Comparison of ENCODE assay signal across 30 cellular contexts in genomic region chr10:127699311-127699710, GRCh38. TPM values are rescaled to one million over a fixed set of nuclear protein-coding genes. Genes with fewer than 3 reads are reported as not detected.
"Had no signal": no experiment of that assay in that cellular context is flagged by ENCODE, and none has a peak within 500 bp of the region (broad histone marks: within the 10 kb centered on the region; RNA-seq: fewer than 3 reads in every experiment).

No MANE protein-coding gene starts in this region.

- H3K27ac Mint-ChIP-seq: stimulated activated effector memory CD8-positive, alpha-beta T cell treated with anti-CD3 and anti-CD28 coated beads, Interleukin-12 subunit alpha, Interleukin-12 subunit beta, amount 100 ng/mL, for 72 hours; stimulated activated memory B cell treated with anti-CD40 and anti-IgM and Interleukin-4, amounts not matched to agents 10 μg/mL and 1 μg/mL and 100 μg/mL, for 72 hours; stimulated activated naive B cell treated with anti-CD40 and anti-IgM and Interleukin-4, amounts not matched to agents 10 μg/mL and 1 μg/mL and 100 μg/mL, for 72 hours; stimulated activated naive CD8-positive, alpha-beta T cell treated with anti-CD3 and anti-CD28 coated beads, Interleukin-15, amount 100 ng/mL, for 72 hours; stimulated activated naive CD8-positive, alpha-beta T cell treated with anti-CD3 and anti-CD28 coated beads, Interleukin-15, Interleukin-2, amounts not matched to agents 100 ng/mL and 50 ng/mL, for 24 hours; type B pancreatic cell had no signal

- H3K36me3 ChIP-seq: stomach, suprapubic skin, thoracic aorta, thyroid gland, tibial artery, tibial nerve, transverse colon, upper lobe of left lung, upper lobe of right lung, uterus, vagina had no signal

- H3K27me3 Mint-ChIP-seq: stimulated activated naive CD8-positive, alpha-beta T cell treated with anti-CD3 and anti-CD28 coated beads, Interleukin-15, amount 100 ng/mL, for 72 hours had no signal

- H3K9me3 ChIP-seq: suprapubic skin, testis, thoracic aorta, thyroid gland, tibial artery, transverse colon, upper lobe of left lung, upper lobe of right lung, uterus, vagina had no signal

- H3K27me3 ChIP-seq: testis, thyroid gland, tibial nerve, upper lobe of left lung, uterus, vagina had no signal

- H3K27ac ChIP-seq: stomach, suprapubic skin, testis, thoracic aorta, thyroid gland, tibial artery, tibial nerve, transverse colon, upper lobe of left lung, upper lobe of right lung, uterus, vagina had no signal

- H3K4me1 Mint-ChIP-seq: stimulated activated effector memory CD8-positive, alpha-beta T cell treated with anti-CD3 and anti-CD28 coated beads, Interleukin-12 subunit alpha, Interleukin-12 subunit beta, amount 100 ng/mL, for 72 hours; stimulated activated memory B cell treated with anti-CD40 and anti-IgM and Interleukin-4, amounts not matched to agents 10 μg/mL and 1 μg/mL and 100 μg/mL, for 72 hours; stimulated activated naive B cell treated with anti-CD40 and anti-IgM and Interleukin-4, amounts not matched to agents 10 μg/mL and 1 μg/mL and 100 μg/mL, for 72 hours; stimulated activated naive CD8-positive, alpha-beta T cell treated with anti-CD3 and anti-CD28 coated beads, Interleukin-15, amount 100 ng/mL, for 72 hours had no signal

- H3K4me3 ChIP-seq: stomach, suprapubic skin, testis, thoracic aorta, thyroid gland, tibial artery, tibial nerve, transverse colon, upper lobe of left lung, upper lobe of right lung, uterus, vagina had no signal

- H3K4me3 Mint-ChIP-seq: stimulated activated effector memory CD8-positive, alpha-beta T cell treated with anti-CD3 and anti-CD28 coated beads, Interleukin-12 subunit alpha, Interleukin-12 subunit beta, amount 100 ng/mL, for 72 hours; stimulated activated memory B cell treated with anti-CD40 and anti-IgM and Interleukin-4, amounts not matched to agents 10 μg/mL and 1 μg/mL and 100 μg/mL, for 72 hours; stimulated activated naive B cell treated with anti-CD40 and anti-IgM and Interleukin-4, amounts not matched to agents 10 μg/mL and 1 μg/mL and 100 μg/mL, for 72 hours; stimulated activated naive CD8-positive, alpha-beta T cell treated with anti-CD3 and anti-CD28 coated beads, Interleukin-15, amount 100 ng/mL, for 72 hours; stimulated activated naive CD8-positive, alpha-beta T cell treated with anti-CD3 and anti-CD28 coated beads, Interleukin-15, Interleukin-2, amounts not matched to agents 100 ng/mL and 50 ng/mL, for 24 hours; type B pancreatic cell had no signal

- H3K9me3 Mint-ChIP-seq: stimulated activated effector memory CD8-positive, alpha-beta T cell treated with anti-CD3 and anti-CD28 coated beads, Interleukin-12 subunit alpha, Interleukin-12 subunit beta, amount 100 ng/mL, for 72 hours; stimulated activated naive CD8-positive, alpha-beta T cell treated with anti-CD3 and anti-CD28 coated beads, Interleukin-15, amount 100 ng/mL, for 72 hours; stimulated activated naive CD8-positive, alpha-beta T cell treated with anti-CD3 and anti-CD28 coated beads, Interleukin-15, Interleukin-2, amounts not matched to agents 100 ng/mL and 50 ng/mL, for 24 hours; type B pancreatic cell had no signal

- DNase-seq: stimulated activated CD4-positive, alpha-beta T cell treated with anti-CD3 and anti-CD28 coated beads, Interleukin-2, amount 100 ng/mL, for 48 hours; stimulated activated CD4-positive, alpha-beta T cell treated with anti-CD3 and anti-CD28 coated beads, Interleukin-4, amount 100 ng/mL, for 1 hour; stimulated activated CD4-positive, alpha-beta T cell treated with anti-CD3 and anti-CD28 coated beads, Interleukin-4, amount 100 ng/mL, for 24 hours; stimulated activated CD4-positive, alpha-beta T cell treated with anti-CD3 and anti-CD28 coated beads, Interleukin-4, amount 100 ng/mL, for 4 hours; stimulated activated CD8-positive, alpha-beta memory T cell treated with anti-CD3 and anti-CD28 coated beads, Interleukin-4, amount 100 ng/mL, for 48 hours; stimulated activated naive B cell treated with anti-CD40 and anti-IgM and Interleukin-4, amounts not matched to agents 10 μg/mL and 1 μg/mL and 100 μg/mL, for 72 hours; stimulated activated naive CD4-positive, alpha-beta T cell; stimulated activated naive CD4-positive, alpha-beta T cell treated with Interleukin-2 at 50 U/mL for 16 hours; stimulated activated naive CD8-positive, alpha-beta T cell treated with anti-CD3 and anti-CD28 coated beads, Interleukin-15, amount 100 ng/mL, for 72 hours; stimulated activated naive CD8-positive, alpha-beta T cell treated with anti-CD3 and anti-CD28 coated beads, Interleukin-15, Interleukin-2, amounts not matched to agents 100 U/mL and 50 U/mL, for 24 hours; stomach; substantia nigra; testis; thyroid gland; tibial artery; transverse colon; trophoblast cell; upper lobe of left lung; upper lobe of right lung; uterus had no signal

- H3K4me1 ChIP-seq: stomach, suprapubic skin, testis, thyroid gland, tibial artery, tibial nerve, transverse colon, upper lobe of left lung, upper lobe of right lung, uterus, vagina had no signal

- H3K36me3 Mint-ChIP-seq: stimulated activated effector memory CD8-positive, alpha-beta T cell treated with anti-CD3 and anti-CD28 coated beads, Interleukin-12 subunit alpha, Interleukin-12 subunit beta, amount 100 ng/mL, for 72 hours; stimulated activated memory B cell treated with anti-CD40 and anti-IgM and Interleukin-4, amounts not matched to agents 10 μg/mL and 1 μg/mL and 100 μg/mL, for 72 hours; stimulated activated naive B cell treated with anti-CD40 and anti-IgM and Interleukin-4, amounts not matched to agents 10 μg/mL and 1 μg/mL and 100 μg/mL, for 72 hours; type B pancreatic cell had no signal

RNA-seq across cellular contexts. Expression of gene FOXI2, which starts 37.7 kb away (rescaled TPM):
- total RNA-seq: temporal lobe, upper lobe of right lung, urinary bladder had no signal
